12 cellular contexts compared by ENCODE assay signal in genomic region chr1:212860713-212861581, GRCh38. TPM values are rescaled to one million over a fixed set of nuclear protein-coding genes. Genes with fewer than 3 reads are reported as not detected.
A peak's percentile ranks its signal among the peaks of the same experiment; 100 is the strongest.
DNase-seq lines count a peak whose midpoint lies in the region; ATAC-seq and TF ChIP-seq lines count a peak whose summit lies in the region.
"Had no signal": no experiment of that assay in that cellular context is flagged by ENCODE, and none has a peak within 500 bp of the region (broad histone marks: within the 10 kb centered on the region; RNA-seq: fewer than 3 reads in every experiment).

No MANE protein-coding gene starts in this region.

- intact Hi-C loops in A673 (cut with micrococcal nuclease; ENCODE audit: unreplicated experiment), result no loop called here

- ATAC-seq in HG03108 (IDR thresholded peaks at IDR 0.05; ENCODE audit: unreplicated experiment), result no peak
- no peak for ATAC-seq in HG03442 (IDR thresholded peaks at IDR 0.05; ENCODE audit: unreplicated experiment)
- no peak for ATAC-seq in HG02970 (IDR thresholded peaks at IDR 0.05; ENCODE audit: low FRiP score, unreplicated experiment)
- ATAC-seq: activated naive CD8-positive, alpha-beta T cell treated with anti-CD3 and anti-CD28 coated beads, Interleukin-2, amount 50 U/mL, for 24 hours; CD8-positive, alpha-beta T cell; heart right ventricle had no signal

- in situ Hi-C loops in GM23248 (cut with MboI), result no loop called here

- peaks cover 8% of the 10 kb centered on the region for H3K4me1 ChIP-seq in A673 (ENCODE audit: insufficient read depth, low read length, poor library complexity, severe bottlenecking)
- H3K4me1 ChIP-seq in GM23248 (ENCODE audit: insufficient read depth), result peaks cover 17% of the 10 kb centered on the region; the same call in 1 of the 2 replicates

- no peak overlapping the region for H2AFZ ChIP-seq in GM23248

- H4K20me1 ChIP-seq in GM23248 (ENCODE audit: insufficient read depth), result no peaks in the 10 kb centered on the region

- WGBS in GM23248 (ENCODE audit: low coverage in 1 of 2, low lambda C conversion rate in 2 of 2, missing lambda C conversion rate in 2 of 2), 2 experiments, result 69 to 72% methylated on average over 5 of the region's 5 CpGs

- H3K9me3 ChIP-seq in A673 (ENCODE audit: low read depth, low read length, poor library complexity, severe bottlenecking) (no peaks in the 10 kb centered on the region), GM23248 (ENCODE audit: low read depth) (no peaks in the 10 kb centered on the region)
- H3K9me3 ChIP-seq: heart right ventricle had no signal

- 0 out of 2 replicates have a peak, but pooled peaks cover 5% of the 10 kb centered on the region for H3F3A ChIP-seq in GM23248 (ENCODE audit: insufficient read depth)

- H3K4me3 ChIP-seq in A673 (ENCODE audit: low read depth, low read length, poor library complexity, severe bottlenecking) (peak overlapping the region; percentile 85), GM23248 (no peak overlapping the region; the same call in 1 of the 2 replicates), fibroblast of pulmonary artery (replicated peaks; ENCODE audit: low read depth, low read length) (no peak overlapping the region)

- no peak overlapping the region for H3K9ac ChIP-seq in GM23248

- TSS peak; percentile 13 for BruUV-seq in A673 (replicated peaks; lab: Mats Ljungman, UMichigan)

- H3K79me2 ChIP-seq in GM23248 (ENCODE audit: insufficient read depth), result peaks cover 56% of the 10 kb centered on the region

- POLR2A ChIA-PET in A673 (lab: Charles Lee; ENCODE audit: low non-redundant PET), result no interaction called here

- H3K27me3 ChIP-seq in A673 (replicated peaks; ENCODE audit: insufficient read depth, low read depth, low read length, poor library complexity) (no peaks in the 10 kb centered on the region), GM23248 (replicated peaks; ENCODE audit: insufficient read depth) (no peaks in the 10 kb centered on the region)
- H3K27me3 ChIP-seq: heart right ventricle had no signal

- CTCF ChIA-PET in A673 (lab: Charles Lee), result interaction anchor here (0.7 kb wide), 1 partner anchor 1563 kb away, joined by 5 read pairs; no protein-coding TSS in a partner anchor

- H3K4me2 ChIP-seq in GM23248 (ENCODE audit: unreplicated experiment), result peak overlapping the region; percentile 85

- H3K27ac ChIP-seq in A673 (ENCODE audit: low read depth, low read length, poor library complexity, severe bottlenecking), result no peak overlapping the region
- no peak overlapping the region for H3K27ac ChIP-seq in GM23248
- H3K27ac ChIP-seq: heart right ventricle had no signal

- DNase-seq in A673 (ENCODE audit: low spot score) (peak; percentile 66), GM23248 (peak; percentile 38), OCI-M1 (lab: John Stamatoyannopoulos, UW) (peak; percentile 87), fibroblast of pulmonary artery (ENCODE audit: low read depth) (peak; percentile 7), NOMO-1 treated with DMSO at 0.1 percent for 48 hours (lab: John Stamatoyannopoulos, UW; ENCODE audit: unreplicated experiment) (no peak)
- DNase-seq: activated naive CD8-positive, alpha-beta T cell treated with anti-CD3 and anti-CD28 coated beads, Interleukin-2, amount 50 U/mL, for 24 hours; CD8-positive, alpha-beta T cell; heart right ventricle; NK-92 treated with Interleukin-12 subunit alpha and Interleukin-12 subunit beta, amount 100 ng/mL, for 24 hours had no signal

- peaks cover 21% of the 10 kb centered on the region for H3K36me3 ChIP-seq in A673 (ENCODE audit: insufficient read depth, low read length, poor library complexity, severe bottlenecking)
- H3K36me3 ChIP-seq in GM23248 (ENCODE audit: low read depth), result no peaks in the 10 kb centered on the region; the same call in 1 of the 2 replicates

- TF ChIP-seq CTCF in A673 (conservative IDR thresholded peaks at IDR 0.05; ENCODE audit: low read depth, low read length) (no peak), fibroblast of pulmonary artery (IDR thresholded peaks at IDR 0.05; ENCODE audit: low read length, missing control alignments) (no peak)

- no peaks in the 10 kb centered on the region for H3K9me2 ChIP-seq in GM23248 (ENCODE audit: insufficient read depth)

RNA-seq across cellular contexts. Expression of gene FLVCR1, which starts 2.9 kb away (rescaled TPM):
- total RNA-seq in A673 (2021), result 20.7 and 26.4 TPM in 2 replicates
- 2.3 and 4.2 TPM in 2 replicates for total RNA-seq in GM23248 (2014; rRNA removed; shearing (Covaris generic))
- polyA plus RNA-seq in GM23248 (2016; fragmentation: Nextera tagmentation; extraction: Ambion mirVana), result 0.81 and 0.86 TPM in 2 replicates

RNA-seq across cellular contexts. Expression of gene SPATA45, which starts 13.5 kb away (rescaled TPM):
- total RNA-seq in A673 (2021), result 1.1 TPM in 1 of 2 replicates, not detected in the other
- not detected in 2 replicates for total RNA-seq in GM23248 (2014; rRNA removed; shearing (Covaris generic))
- not detected in 2 replicates for polyA plus RNA-seq in GM23248 (2016; fragmentation: Nextera tagmentation; extraction: Ambion mirVana)
- total RNA-seq: CD8-positive, alpha-beta T cell had no signal
- polyA plus RNA-seq: heart right ventricle had no signal
